1 cellular context compared by ENCODE assay signal in genomic region chr5:56457887-56458451, GRCh38.
TF ChIP-seq lines count a peak whose summit lies in the region.

No MANE protein-coding gene starts in this region.

TF ChIP-seq in HepG2, 621 proteins besides CTCF, POLR2A, EP300 and RAD21 (continued from another document):
- no peak for TF ChIP-seq HDAC1 (CRISPR knock-in tag; IDR thresholded peaks at IDR 0.05)
- no peak for TF ChIP-seq ZNF484 (CRISPR knock-in tag; IDR thresholded peaks at IDR 0.05; ENCODE audit: borderline replicate concordance, low read depth)
- no peak for TF ChIP-seq ARID3A (IDR thresholded peaks at IDR 0.05; ENCODE audit: low read depth, low read length)
- TF ChIP-seq ATF5 (CRISPR knock-in tag; IDR thresholded peaks at IDR 0.05; ENCODE audit: low read depth), result no peak
- no peak for TF ChIP-seq DNMT3B (CRISPR knock-in tag; conservative IDR thresholded peaks at IDR 0.05)
- TF ChIP-seq ETV5 (CRISPR knock-in tag; IDR thresholded peaks at IDR 0.05; ENCODE audit: borderline replicate concordance), result no peak
- no peak for TF ChIP-seq ZNF17 (CRISPR knock-in tag; IDR thresholded peaks at IDR 0.05)
